In genomic region chr5:95759634-95760033, GRCh38 we compare ENCODE assay signal across 9 cellular contexts. TPM values are rescaled to one million over a fixed set of nuclear protein-coding genes. Genes with fewer than 3 reads are reported as not detected.
DNase-seq lines count a peak whose midpoint lies in the region; ATAC-seq, FAIRE-seq and TF ChIP-seq lines count a peak whose summit lies in the region.
"Had no signal": no experiment of that assay in that cellular context is flagged by ENCODE, and none has a peak within 500 bp of the region (broad histone marks: within the 10 kb centered on the region; RNA-seq: fewer than 3 reads in every experiment).

No MANE protein-coding gene starts in this region.

- H3K27ac Mint-ChIP-seq in T-helper 17 cell = peak overlapping the region; percentile 89

- H3K36me3 ChIP-seq in liver (ENCODE audit: control insufficient read depth in 4 of 4, insufficient read depth in 3 of 4, low read depth in 1 of 4, low read length in 3 of 4) = peaks cover 0 to 9% (median 2%) of the 10 kb centered on the region in 4 donors

- H3K4me1 Mint-ChIP-seq in T-helper 17 cell = peaks cover 18% of the 10 kb centered on the region

- H3K4me3 Mint-ChIP-seq in T-helper 17 cell = no peak overlapping the region

- H3K4me1 ChIP-seq in liver (ENCODE audit: control insufficient read depth in 4 of 4, insufficient read depth in 4 of 4, low read length in 3 of 4) = peaks cover 14 to 40% (median 33%) of the 10 kb centered on the region in 4 donors

- no peak overlapping the region for H3K4me3 ChIP-seq in liver (ENCODE audit: low read depth in 1 of 3, low read length in 3 of 3)

- H3K27ac ChIP-seq in liver (ENCODE audit: low read depth in 1 of 2, low read length in 2 of 2) = peak overlapping the region; percentile 22 to 79

- H3K27me3 Mint-ChIP-seq in T-helper 17 cell = peaks cover 5% of the 10 kb centered on the region

- no peak for TF ChIP-seq POLR2A in GM12891 (IDR thresholded peaks at IDR 0.05; ENCODE audit: low read depth, low read length)

- TF ChIP-seq CTCF in liver (IDR thresholded peaks at IDR 0.05; ENCODE audit: low read depth, low read length, missing input control) = no peak

- peak overlapping the region in 1 of 2 donors; percentile 80 for H3K9ac ChIP-seq in liver (ENCODE audit: low read depth in 1 of 2, low read length in 2 of 2)

- peak in 1 of 2 donors; percentile 37 for TF ChIP-seq RAD21 in liver (IDR thresholded peaks at IDR 0.05)

- no peaks in the 10 kb centered on the region for H3K9me3 ChIP-seq in T-helper 17 cell (ENCODE audit: control insufficient read depth, low read length, poor library complexity, severe bottlenecking)
- H3K9me3 ChIP-seq in liver (ENCODE audit: control insufficient read depth in 4 of 4, low read length in 3 of 4) = no peaks in the 10 kb centered on the region

- DNase-seq in A172 (ENCODE audit: low spot score) (peak; percentile 55), H4 (ENCODE audit: low spot score) (peak; percentile 79), T-helper 17 cell (no peak), GM12891 (ENCODE audit: insufficient read length, low spot score) (no peak), GM19240 (ENCODE audit: insufficient read length, low spot score) (no peak), hypothalamus (lab: John Stamatoyannopoulos, UW) (no peak)
- DNase-seq: activated naive CD4-positive, alpha-beta T cell treated with Interleukin-2 at 50 U/mL for 16 hours had no signal

- H3K36me3 Mint-ChIP-seq in T-helper 17 cell (ENCODE audit: low read depth) = peaks cover 5% of the 10 kb centered on the region

- ATAC-seq in T-helper 17 cell (no peak), HG03159 (IDR thresholded peaks at IDR 0.05; ENCODE audit: unreplicated experiment) (no peak)

- FAIRE-seq in GM12891 (lab: Jason Lieb, UNC) = no peak

- WGBS in liver = 18% methylated on average over 2 of the region's 2 CpGs

- H3K27me3 ChIP-seq in liver (ENCODE audit: control insufficient read depth in 4 of 4, insufficient read depth in 4 of 4, low read length in 3 of 4) = no peaks in the 10 kb centered on the region

TF ChIP-seq in liver, 16 proteins besides CTCF, POLR2A, EP300 and RAD21 (continues in another document):
- peak; percentile 83 for TF ChIP-seq FOXA1 (IDR thresholded peaks at IDR 0.05)
- no peak for TF ChIP-seq NR2F2 (IDR thresholded peaks at IDR 0.05)
- TF ChIP-seq EGR1 (IDR thresholded peaks at IDR 0.05; ENCODE audit: low read depth in 2 of 2) = peak in 1 of 2 donors; percentile 35
- TF ChIP-seq ATF3 (IDR thresholded peaks at IDR 0.05) = no peak
- peak; percentile 85 for TF ChIP-seq MAX (IDR thresholded peaks at IDR 0.05)
- TF ChIP-seq YY1 (IDR thresholded peaks at IDR 0.05) = peak; percentile 83
- TF ChIP-seq ZBTB33 (IDR thresholded peaks at IDR 0.05) = peak; percentile 50

TF ChIP-seq in GM12891, 5 proteins besides CTCF, POLR2A, EP300 and RAD21:
- no peak for TF ChIP-seq PAX5 (IDR thresholded peaks at IDR 0.05; ENCODE audit: insufficient read depth, low read length, severe bottlenecking)
- TF ChIP-seq POLR2AphosphoS5 (IDR thresholded peaks at IDR 0.05; ENCODE audit: low read depth, low read length) = no peak
- TF ChIP-seq POU2F2 (IDR thresholded peaks at IDR 0.05; ENCODE audit: low read depth, low read length) = no peak
- no peak for TF ChIP-seq SPI1 (IDR thresholded peaks at IDR 0.05; ENCODE audit: low read depth, low read length)
- no peak for TF ChIP-seq TAF1 (IDR thresholded peaks at IDR 0.05; ENCODE audit: low read depth, low read length)

RNA-seq across cellular contexts. Expression of gene RHOBTB3, which starts 28.5 kb away (rescaled TPM):
- 199 and 274 TPM in 2 replicates for total RNA-seq in A172 (2014; rRNA removed; shearing (Covaris generic))
- total RNA-seq in H4 (2014; rRNA removed; shearing (Covaris generic)) = 105 and 134 TPM in 2 replicates
- 1 to 10 TPM in 1 of 2 donors, under 1 TPM in 1; 0.92 to 2.5 TPM for total RNA-seq in T-helper 17 cell
- total RNA-seq in liver = 10 to 100 TPM; 43.3 to 59.8 TPM
- polyA plus RNA-seq in liver = 10 to 100 TPM; 10.5 to 36.2 TPM
- polyA plus RNA-seq in GM12891 (2012; ENCODE audit: low read depth, missing spikeins) = 6.8 TPM

Comparison
In these comparisons a context has a peak if more than half of its experiments do, and no peak if none do; other contexts are left out.
1. DNase-seq: peak in A172 (single experiment) and H4 (single experiment); none in T-helper 17 cell (0 of 3), GM12891 (single experiment), GM19240 (single experiment) and hypothalamus (0 of 51).
2. RNA of gene RHOBTB3, which starts 28.5 kb away (total RNA-seq): 199 to 274 TPM in A172, 105 to 134 TPM in H4 and 43.3 to 59.8 TPM in liver; 0.92 to 2.5 TPM in T-helper 17 cell; every median in the first group is over 10 times any median in the second.